1 cellular context compared by ENCODE assay signal in the genomic region with DNA sequence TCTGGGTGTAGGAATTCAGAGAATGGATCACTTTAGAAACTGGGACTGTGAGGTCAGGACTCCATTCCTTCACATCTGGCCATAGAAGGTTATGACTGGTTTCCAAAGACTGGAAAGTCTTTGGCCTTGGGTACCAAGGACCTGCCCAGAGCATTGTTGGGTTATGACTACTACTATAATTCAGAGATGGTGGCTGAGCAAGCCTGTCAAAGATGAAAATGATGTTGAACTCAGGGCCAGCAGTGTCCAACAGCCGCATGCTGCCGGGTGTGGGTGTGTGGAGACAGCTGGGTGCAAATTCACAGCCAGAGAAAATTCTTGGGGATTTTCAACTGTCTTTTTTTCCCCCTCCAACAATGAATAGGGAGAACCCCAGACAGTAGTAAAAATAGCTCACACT.
TF ChIP-seq lines count a peak whose summit lies in the region.

No MANE protein-coding gene starts in this region.

TF ChIP-seq in GM23338, 12 proteins besides CTCF, POLR2A, EP300 and RAD21:
- TF ChIP-seq, protein P1, sequence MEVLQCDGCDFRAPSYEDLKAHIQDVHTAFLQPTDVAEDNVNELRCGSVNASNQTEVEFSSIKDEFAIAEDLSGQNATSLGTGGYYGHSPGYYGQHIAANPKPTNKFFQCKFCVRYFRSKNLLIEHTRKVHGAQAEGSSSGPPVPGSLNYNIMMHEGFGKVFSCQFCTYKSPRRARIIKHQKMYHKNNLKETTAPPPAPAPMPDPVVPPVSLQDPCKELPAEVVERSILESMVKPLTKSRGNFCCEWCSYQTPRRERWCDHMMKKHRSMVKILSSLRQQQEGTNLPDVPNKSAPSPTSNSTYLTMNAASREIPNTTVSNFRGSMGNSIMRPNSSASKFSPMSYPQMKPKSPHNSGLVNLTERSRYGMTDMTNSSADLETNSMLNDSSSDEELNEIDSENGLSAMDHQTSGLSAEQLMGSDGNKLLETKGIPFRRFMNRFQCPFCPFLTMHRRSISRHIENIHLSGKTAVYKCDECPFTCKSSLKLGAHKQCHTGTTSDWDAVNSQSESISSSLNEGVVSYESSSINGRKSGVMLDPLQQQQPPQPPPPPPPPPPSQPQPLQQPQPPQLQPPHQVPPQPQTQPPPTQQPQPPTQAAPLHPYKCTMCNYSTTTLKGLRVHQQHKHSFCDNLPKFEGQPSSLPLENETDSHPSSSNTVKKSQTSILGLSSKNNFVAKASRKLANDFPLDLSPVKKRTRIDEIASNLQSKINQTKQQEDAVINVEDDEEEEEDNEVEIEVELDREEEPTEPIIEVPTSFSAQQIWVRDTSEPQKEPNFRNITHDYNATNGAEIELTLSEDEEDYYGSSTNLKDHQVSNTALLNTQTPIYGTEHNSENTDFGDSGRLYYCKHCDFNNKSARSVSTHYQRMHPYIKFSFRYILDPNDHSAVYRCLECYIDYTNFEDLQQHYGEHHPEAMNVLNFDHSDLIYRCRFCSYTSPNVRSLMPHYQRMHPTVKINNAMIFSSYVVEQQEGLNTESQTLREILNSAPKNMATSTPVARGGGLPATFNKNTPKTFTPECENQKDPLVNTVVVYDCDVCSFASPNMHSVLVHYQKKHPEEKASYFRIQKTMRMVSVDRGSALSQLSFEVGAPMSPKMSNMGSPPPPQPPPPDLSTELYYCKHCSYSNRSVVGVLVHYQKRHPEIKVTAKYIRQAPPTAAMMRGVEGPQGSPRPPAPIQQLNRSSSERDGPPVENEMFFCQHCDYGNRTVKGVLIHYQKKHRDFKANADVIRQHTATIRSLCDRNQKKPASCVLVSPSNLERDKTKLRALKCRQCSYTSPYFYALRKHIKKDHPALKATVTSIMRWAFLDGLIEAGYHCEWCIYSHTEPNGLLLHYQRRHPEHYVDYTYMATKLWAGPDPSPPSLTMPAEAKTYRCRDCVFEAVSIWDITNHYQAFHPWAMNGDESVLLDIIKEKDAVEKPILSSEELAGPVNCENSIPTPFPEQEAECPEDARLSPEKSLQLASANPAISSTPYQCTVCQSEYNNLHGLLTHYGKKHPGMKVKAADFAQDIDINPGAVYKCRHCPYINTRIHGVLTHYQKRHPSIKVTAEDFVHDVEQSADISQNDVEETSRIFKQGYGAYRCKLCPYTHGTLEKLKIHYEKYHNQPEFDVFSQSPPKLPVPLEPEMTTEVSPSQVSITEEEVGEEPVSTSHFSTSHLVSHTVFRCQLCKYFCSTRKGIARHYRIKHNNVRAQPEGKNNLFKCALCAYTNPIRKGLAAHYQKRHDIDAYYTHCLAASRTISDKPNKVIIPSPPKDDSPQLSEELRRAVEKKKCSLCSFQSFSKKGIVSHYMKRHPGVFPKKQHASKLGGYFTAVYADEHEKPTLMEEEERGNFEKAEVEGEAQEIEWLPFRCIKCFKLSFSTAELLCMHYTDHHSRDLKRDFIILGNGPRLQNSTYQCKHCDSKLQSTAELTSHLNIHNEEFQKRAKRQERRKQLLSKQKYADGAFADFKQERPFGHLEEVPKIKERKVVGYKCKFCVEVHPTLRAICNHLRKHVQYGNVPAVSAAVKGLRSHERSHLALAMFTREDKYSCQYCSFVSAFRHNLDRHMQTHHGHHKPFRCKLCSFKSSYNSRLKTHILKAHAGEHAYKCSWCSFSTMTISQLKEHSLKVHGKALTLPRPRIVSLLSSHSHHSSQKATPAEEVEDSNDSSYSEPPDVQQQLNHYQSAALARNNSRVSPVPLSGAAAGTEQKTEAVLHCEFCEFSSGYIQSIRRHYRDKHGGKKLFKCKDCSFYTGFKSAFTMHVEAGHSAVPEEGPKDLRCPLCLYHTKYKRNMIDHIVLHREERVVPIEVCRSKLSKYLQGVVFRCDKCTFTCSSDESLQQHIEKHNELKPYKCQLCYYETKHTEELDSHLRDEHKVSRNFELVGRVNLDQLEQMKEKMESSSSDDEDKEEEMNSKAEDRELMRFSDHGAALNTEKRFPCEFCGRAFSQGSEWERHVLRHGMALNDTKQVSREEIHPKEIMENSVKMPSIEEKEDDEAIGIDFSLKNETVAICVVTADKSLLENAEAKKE (CRISPR knock-in tag; IDR thresholded peaks at IDR 0.05): no peak
- TF ChIP-seq POLR2AphosphoS5 (IDR thresholded peaks at IDR 0.05; ENCODE audit: low read depth): no peak
- TF ChIP-seq ZNF114 (CRISPR knock-in tag; IDR thresholded peaks at IDR 0.05): no peak
- TF ChIP-seq JUNB (IDR thresholded peaks at IDR 0.05; ENCODE audit: unreplicated experiment): no peak
- TF ChIP-seq, protein P2, sequence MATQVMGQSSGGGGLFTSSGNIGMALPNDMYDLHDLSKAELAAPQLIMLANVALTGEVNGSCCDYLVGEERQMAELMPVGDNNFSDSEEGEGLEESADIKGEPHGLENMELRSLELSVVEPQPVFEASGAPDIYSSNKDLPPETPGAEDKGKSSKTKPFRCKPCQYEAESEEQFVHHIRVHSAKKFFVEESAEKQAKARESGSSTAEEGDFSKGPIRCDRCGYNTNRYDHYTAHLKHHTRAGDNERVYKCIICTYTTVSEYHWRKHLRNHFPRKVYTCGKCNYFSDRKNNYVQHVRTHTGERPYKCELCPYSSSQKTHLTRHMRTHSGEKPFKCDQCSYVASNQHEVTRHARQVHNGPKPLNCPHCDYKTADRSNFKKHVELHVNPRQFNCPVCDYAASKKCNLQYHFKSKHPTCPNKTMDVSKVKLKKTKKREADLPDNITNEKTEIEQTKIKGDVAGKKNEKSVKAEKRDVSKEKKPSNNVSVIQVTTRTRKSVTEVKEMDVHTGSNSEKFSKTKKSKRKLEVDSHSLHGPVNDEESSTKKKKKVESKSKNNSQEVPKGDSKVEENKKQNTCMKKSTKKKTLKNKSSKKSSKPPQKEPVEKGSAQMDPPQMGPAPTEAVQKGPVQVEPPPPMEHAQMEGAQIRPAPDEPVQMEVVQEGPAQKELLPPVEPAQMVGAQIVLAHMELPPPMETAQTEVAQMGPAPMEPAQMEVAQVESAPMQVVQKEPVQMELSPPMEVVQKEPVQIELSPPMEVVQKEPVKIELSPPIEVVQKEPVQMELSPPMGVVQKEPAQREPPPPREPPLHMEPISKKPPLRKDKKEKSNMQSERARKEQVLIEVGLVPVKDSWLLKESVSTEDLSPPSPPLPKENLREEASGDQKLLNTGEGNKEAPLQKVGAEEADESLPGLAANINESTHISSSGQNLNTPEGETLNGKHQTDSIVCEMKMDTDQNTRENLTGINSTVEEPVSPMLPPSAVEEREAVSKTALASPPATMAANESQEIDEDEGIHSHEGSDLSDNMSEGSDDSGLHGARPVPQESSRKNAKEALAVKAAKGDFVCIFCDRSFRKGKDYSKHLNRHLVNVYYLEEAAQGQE (IDR thresholded peaks at IDR 0.05; ENCODE audit: unreplicated experiment): no peak
- no peak for TF ChIP-seq NANOG (IDR thresholded peaks at IDR 0.05; ENCODE audit: borderline replicate concordance)
- no peak for TF ChIP-seq CREB1 (CRISPR knock-in tag; IDR thresholded peaks at IDR 0.05; ENCODE audit: low read depth)
- TF ChIP-seq STAT1 (IDR thresholded peaks at IDR 0.05; ENCODE audit: unreplicated experiment): no peak
- TF ChIP-seq, protein P3, sequence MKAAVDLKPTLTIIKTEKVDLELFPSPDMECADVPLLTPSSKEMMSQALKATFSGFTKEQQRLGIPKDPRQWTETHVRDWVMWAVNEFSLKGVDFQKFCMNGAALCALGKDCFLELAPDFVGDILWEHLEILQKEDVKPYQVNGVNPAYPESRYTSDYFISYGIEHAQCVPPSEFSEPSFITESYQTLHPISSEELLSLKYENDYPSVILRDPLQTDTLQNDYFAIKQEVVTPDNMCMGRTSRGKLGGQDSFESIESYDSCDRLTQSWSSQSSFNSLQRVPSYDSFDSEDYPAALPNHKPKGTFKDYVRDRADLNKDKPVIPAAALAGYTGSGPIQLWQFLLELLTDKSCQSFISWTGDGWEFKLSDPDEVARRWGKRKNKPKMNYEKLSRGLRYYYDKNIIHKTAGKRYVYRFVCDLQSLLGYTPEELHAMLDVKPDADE (IDR thresholded peaks at IDR 0.05): no peak
- TF ChIP-seq EZH2 (IDR thresholded peaks at IDR 0.05; ENCODE audit: low read depth, unreplicated experiment): no peak
- TF ChIP-seq EZH2phosphoT487 (IDR thresholded peaks at IDR 0.05; ENCODE audit: unreplicated experiment): no peak
- TF ChIP-seq ZNF331 (CRISPR knock-in tag; IDR thresholded peaks at IDR 0.05; ENCODE audit: low read depth): no peak
TF ChIP-seq in GM23338: peak in this region for 0.
